9 cellular contexts compared by ENCODE assay signal in genomic region chr19:912181-913079, GRCh38. TPM values are rescaled to one million over a fixed set of nuclear protein-coding genes. Genes with fewer than 3 reads are reported as not detected.
DNase-seq lines count a peak whose midpoint lies in the region; ATAC-seq and TF ChIP-seq lines count a peak whose summit lies in the region.
"Had no signal": no experiment of that assay in that cellular context is flagged by ENCODE, and none has a peak within 500 bp of the region (broad histone marks: within the 10 kb centered on the region; RNA-seq: fewer than 3 reads in every experiment).

No MANE protein-coding gene starts in this region.

- H3K27me3 Mint-ChIP-seq in nephron (ENCODE audit: low read depth) = peaks cover 18% of the 10 kb centered on the region

- no peak overlapping the region for H3K27ac ChIP-seq in PC-9

- H3K4me2 ChIP-seq in PC-9 = peak overlapping the region; percentile 66

- H3K36me3 Mint-ChIP-seq in nephron (ENCODE audit: low read depth) = peaks cover 6% of the 10 kb centered on the region

- H3K27me3 ChIP-seq in PC-9 (ENCODE audit: insufficient read depth, low read depth) = peaks cover 1% of the 10 kb centered on the region; the same call in 1 of the 2 replicates

- no TSS peak for BruUV-seq in PC-9 (replicated peaks; lab: Mats Ljungman, UMichigan)

- no peak overlapping the region for H2AFZ ChIP-seq in PC-9

- DNase-seq in GM13976 (ENCODE audit: low spot score) (peak; percentile 63), PC-9 (no peak), SKM-1 (lab: John Stamatoyannopoulos, UW; ENCODE audit: unreplicated experiment) (no peak), AG08396 (ENCODE audit: low spot score) (no peak)
- DNase-seq in effector CD4-positive, alpha-beta T cell = peak; percentile 41

- intact Hi-C loops in PC-9 (cut with micrococcal nuclease; ENCODE audit: unreplicated experiment) = no loop called here

- H3F3A ChIP-seq in PC-9 (ENCODE audit: insufficient read depth, low read depth) = peaks cover 45% of the 10 kb centered on the region; the same call in 1 of the 2 replicates

- H3K27ac Mint-ChIP-seq in nephron = no peak overlapping the region

- ATAC-seq in GM21360 (IDR thresholded peaks at IDR 0.05; ENCODE audit: unreplicated experiment) (no peak), GM21423 (IDR thresholded peaks at IDR 0.05; ENCODE audit: unreplicated experiment) (no peak)

- peaks cover 40% of the 10 kb centered on the region for H3K79me2 ChIP-seq in PC-9 (ENCODE audit: low read depth)

- H3K9me3 ChIP-seq in PC-9 (ENCODE audit: insufficient read depth, low read depth) = no peaks in the 10 kb centered on the region

- no peaks in the 10 kb centered on the region for H3K4me1 Mint-ChIP-seq in nephron

- POLR2A ChIA-PET in PC-9 (lab: Charles Lee; ENCODE audit: unreplicated experiment) = no interaction called here

- TF ChIP-seq CTCF in GM13976 (IDR thresholded peaks at IDR 0.05; ENCODE audit: borderline replicate concordance, control extremely low read depth, extremely low read depth, insufficient read depth, missing control alignments) = no peak
- TF ChIP-seq CTCF in PC-9 (conservative IDR thresholded peaks at IDR 0.05) = no peak
- no peak for TF ChIP-seq CTCF in nephron (IDR thresholded peaks at IDR 0.05; ENCODE audit: unreplicated experiment in 3 of 3)

- in situ Hi-C loops in GM13976 (cut with MboI; ENCODE audit: low sequenced_read_pairs, unreplicated experiment) = loop anchor here (10.0 kb wide), 1 partner anchor 48 kb away; no protein-coding TSS in a partner anchor

- peaks cover 6% of the 10 kb centered on the region; the same call in 1 of the 2 replicates for H4K20me1 ChIP-seq in PC-9 (ENCODE audit: insufficient read depth)

- no peaks in the 10 kb centered on the region for H3K36me3 ChIP-seq in PC-9 (ENCODE audit: low read depth)

- no peaks in the 10 kb centered on the region for H3K9me3 Mint-ChIP-seq in nephron

- CTCF ChIA-PET in PC-9 (lab: Charles Lee) = no interaction called here

- H3K4me3 Mint-ChIP-seq in nephron = peak overlapping the region; percentile 85 to 89 (median 86)

- H3K4me3 ChIP-seq in PC-9 = peak overlapping the region; percentile 73

- H3K4me1 ChIP-seq in PC-9 (replicated peaks; ENCODE audit: insufficient read depth) = peaks cover 20% of the 10 kb centered on the region

- H3K9me2 ChIP-seq in PC-9 (ENCODE audit: insufficient read depth) = no peaks in the 10 kb centered on the region

RNA-seq across cellular contexts. Expression of gene R3HDM4, which starts 0.6 kb away (rescaled TPM):
- 55.8 and 57.5 TPM in 2 replicates for total RNA-seq in PC-9 (2021)

RNA-seq across cellular contexts. Expression of gene KISS1R, which starts 4.7 kb away (rescaled TPM):
- not detected in 2 replicates for total RNA-seq in PC-9 (2021)
- total RNA-seq: SK-MEL-5 had no signal

RNA-seq across cellular contexts. Expression of gene ARID3A, which starts 13.4 kb away (rescaled TPM):
- 9.2 and 10.7 TPM in 2 replicates for total RNA-seq in PC-9 (2021)

RNA-seq across cellular contexts. Expression of gene RNU6-9, which starts 19.1 kb away (rescaled TPM):
- total RNA-seq in PC-9 (2021) = not detected in 2 replicates
- total RNA-seq: SK-MEL-5 had no signal

RNA-seq across cellular contexts. Expression of gene MED16, which starts 19.4 kb away (rescaled TPM):
- total RNA-seq in PC-9 (2021) = 54.7 and 63.8 TPM in 2 replicates

Comparison
In these comparisons a context has a peak if more than half of its experiments do, and no peak if none do; other contexts are left out.
1. DNase-seq: peak in GM13976 (single experiment) and effector CD4-positive, alpha-beta T cell (single experiment); none in PC-9 (0 of 2), SKM-1 (single experiment) and AG08396 (single experiment).